In genomic region chr6:36094238-36094637, GRCh38 we compare ENCODE assay signal across 1 cellular context.
TF ChIP-seq lines count a peak whose summit lies in the region.

No MANE protein-coding gene starts in this region.

TF ChIP-seq in HepG2, 621 proteins besides CTCF, POLR2A, EP300 and RAD21:
- TF ChIP-seq HDAC6 (IDR thresholded peaks at IDR 0.05; ENCODE audit: low read depth, low read length) (no peak), ZNF446 (CRISPR knock-in tag; IDR thresholded peaks at IDR 0.05) (no peak), ZFP1 (CRISPR knock-in tag; IDR thresholded peaks at IDR 0.05) (no peak)
- TF ChIP-seq, protein P1, sequence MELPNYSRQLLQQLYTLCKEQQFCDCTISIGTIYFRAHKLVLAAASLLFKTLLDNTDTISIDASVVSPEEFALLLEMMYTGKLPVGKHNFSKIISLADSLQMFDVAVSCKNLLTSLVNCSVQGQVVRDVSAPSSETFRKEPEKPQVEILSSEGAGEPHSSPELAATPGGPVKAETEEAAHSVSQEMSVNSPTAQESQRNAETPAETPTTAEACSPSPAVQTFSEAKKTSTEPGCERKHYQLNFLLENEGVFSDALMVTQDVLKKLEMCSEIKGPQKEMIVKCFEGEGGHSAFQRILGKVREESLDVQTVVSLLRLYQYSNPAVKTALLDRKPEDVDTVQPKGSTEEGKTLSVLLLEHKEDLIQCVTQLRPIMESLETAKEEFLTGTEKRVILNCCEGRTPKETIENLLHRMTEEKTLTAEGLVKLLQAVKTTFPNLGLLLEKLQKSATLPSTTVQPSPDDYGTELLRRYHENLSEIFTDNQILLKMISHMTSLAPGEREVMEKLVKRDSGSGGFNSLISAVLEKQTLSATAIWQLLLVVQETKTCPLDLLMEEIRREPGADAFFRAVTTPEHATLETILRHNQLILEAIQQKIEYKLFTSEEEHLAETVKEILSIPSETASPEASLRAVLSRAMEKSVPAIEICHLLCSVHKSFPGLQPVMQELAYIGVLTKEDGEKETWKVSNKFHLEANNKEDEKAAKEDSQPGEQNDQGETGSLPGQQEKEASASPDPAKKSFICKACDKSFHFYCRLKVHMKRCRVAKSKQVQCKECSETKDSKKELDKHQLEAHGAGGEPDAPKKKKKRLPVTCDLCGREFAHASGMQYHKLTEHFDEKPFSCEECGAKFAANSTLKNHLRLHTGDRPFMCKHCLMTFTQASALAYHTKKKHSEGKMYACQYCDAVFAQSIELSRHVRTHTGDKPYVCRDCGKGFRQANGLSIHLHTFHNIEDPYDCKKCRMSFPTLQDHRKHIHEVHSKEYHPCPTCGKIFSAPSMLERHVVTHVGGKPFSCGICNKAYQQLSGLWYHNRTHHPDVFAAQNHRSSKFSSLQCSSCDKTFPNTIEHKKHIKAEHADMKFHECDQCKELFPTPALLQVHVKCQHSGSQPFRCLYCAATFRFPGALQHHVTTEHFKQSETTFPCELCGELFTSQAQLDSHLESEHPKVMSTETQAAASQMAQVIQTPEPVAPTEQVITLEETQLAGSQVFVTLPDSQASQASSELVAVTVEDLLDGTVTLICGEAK (IDR thresholded peaks at IDR 0.05): peak; percentile 34
- TF ChIP-seq, protein P1 (CRISPR knock-in tag; IDR thresholded peaks at IDR 0.05): no peak; the same call in 1 of the 2 replicates
